21 cellular contexts compared by ENCODE assay signal in the genomic region with DNA sequence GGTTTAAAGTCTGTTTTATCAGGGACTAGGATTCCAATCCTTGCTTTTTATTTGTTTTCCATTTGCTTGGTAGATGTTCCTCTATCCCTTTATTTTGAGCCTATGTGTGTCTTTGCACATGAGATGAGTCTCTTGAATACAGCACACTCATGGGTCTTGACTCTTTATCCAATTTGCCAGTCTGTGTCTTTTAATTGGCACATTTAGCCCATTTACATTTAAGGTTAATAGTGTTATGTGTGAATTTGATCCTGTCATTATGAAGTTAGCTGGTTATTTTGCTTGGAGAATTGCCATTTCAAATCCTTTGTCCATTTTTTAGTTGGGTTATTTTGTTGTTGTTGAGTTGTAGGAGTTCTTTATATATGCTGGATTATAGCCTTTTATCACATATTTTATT. TPM values are rescaled to one million over a fixed set of nuclear protein-coding genes. Genes with fewer than 3 reads are reported as not detected.
"Had no signal": no experiment of that assay in that cellular context is flagged by ENCODE, and none has a peak within 500 bp of the region (broad histone marks: within the 10 kb centered on the region; RNA-seq: fewer than 3 reads in every experiment).

No MANE protein-coding gene starts in this region.

RNA-seq across cellular contexts. Expression of a gene that starts 9.8 kb away (rescaled TPM):
- total RNA-seq: activated naive CD4-positive, alpha-beta T cell treated with anti-CD3 and anti-CD28 coated beads for 36 hours; activated naive CD4-positive, alpha-beta T cell treated with anti-CD3 and anti-CD28 coated beads, Interleukin-2, amount 50 U/mL, for 72 hours; activated naive CD8-positive, alpha-beta T cell treated with anti-CD3 and anti-CD28 coated beads for 36 hours; activated naive CD8-positive, alpha-beta T cell treated with anti-CD3 and anti-CD28 coated beads, Interleukin-2, amount 10 ng/mL, durations not matched to agents 7 days and 5 days; activated T-cell treated with anti-CD3 and anti-CD28 coated beads, Interleukin-2, amount 50 U/mL, for 4 hours; activated T-cell treated with anti-CD3 and anti-CD28 coated beads, Interleukin-2, amount 50 U/mL, for 72 hours; activated T-helper 1 cell treated with anti-CD3 and anti-CD28 coated beads, Interleukin-12 subunit alpha, Interleukin-12 subunit beta, Interleukin-2, Interleukin-4 antibody, amounts not matched to agents 30 ng/mL and 10 ng/mL and 1 ng/mL, durations not matched to agents 14 hours and 24 hours and 36 hours; activated T-helper 17 cell treated with anti-CD3 and anti-CD28 coated beads, Interleukin-2, amount 50 U/mL, for 72 hours; activated T-helper 2 cell treated with anti-CD3 and anti-CD28 coated beads, Interferon-gamma antibody, Interleukin-2, Interleukin-4, amounts not matched to agents 10 μg/mL and 5 μg/mL and 100 μg/mL, durations not matched to agents 14 hours and 24 hours and 36 hours; adrenal gland; aorta; ascending aorta; astrocyte; body of pancreas; breast epithelium; bronchial epithelial cell; cardiac muscle cell; cardiac septum; cerebellum; chondrocyte had no signal
- polyA plus RNA-seq: adipose tissue, adrenal gland, cardiac muscle cell had no signal

RNA-seq across cellular contexts. Expression of a gene that starts 14.1 kb away (rescaled TPM):
- total RNA-seq: activated naive CD4-positive, alpha-beta T cell treated with anti-CD3 and anti-CD28 coated beads for 36 hours; activated naive CD4-positive, alpha-beta T cell treated with anti-CD3 and anti-CD28 coated beads, Interleukin-2, amount 50 U/mL, for 72 hours; activated naive CD8-positive, alpha-beta T cell treated with anti-CD3 and anti-CD28 coated beads for 36 hours; activated naive CD8-positive, alpha-beta T cell treated with anti-CD3 and anti-CD28 coated beads, Interleukin-2, amount 10 ng/mL, durations not matched to agents 7 days and 5 days; activated T-cell treated with anti-CD3 and anti-CD28 coated beads, Interleukin-2, amount 50 U/mL, for 4 hours; activated T-cell treated with anti-CD3 and anti-CD28 coated beads, Interleukin-2, amount 50 U/mL, for 72 hours; activated T-helper 1 cell treated with anti-CD3 and anti-CD28 coated beads, Interleukin-12 subunit alpha, Interleukin-12 subunit beta, Interleukin-2, Interleukin-4 antibody, amounts not matched to agents 30 ng/mL and 10 ng/mL and 1 ng/mL, durations not matched to agents 14 hours and 24 hours and 36 hours; activated T-helper 17 cell treated with anti-CD3 and anti-CD28 coated beads, Interleukin-2, amount 50 U/mL, for 72 hours; activated T-helper 2 cell treated with anti-CD3 and anti-CD28 coated beads, Interferon-gamma antibody, Interleukin-2, Interleukin-4, amounts not matched to agents 10 μg/mL and 5 μg/mL and 100 μg/mL, durations not matched to agents 14 hours and 24 hours and 36 hours; adrenal gland; aorta; ascending aorta; astrocyte; body of pancreas; breast epithelium; bronchial epithelial cell; cardiac muscle cell; cardiac septum; cerebellum; chondrocyte had no signal
- polyA plus RNA-seq: adipose tissue, adrenal gland, cardiac muscle cell had no signal

RNA-seq across cellular contexts. Expression of a gene that starts 24.5 kb away (rescaled TPM):
- total RNA-seq: activated naive CD4-positive, alpha-beta T cell treated with anti-CD3 and anti-CD28 coated beads for 36 hours; activated naive CD4-positive, alpha-beta T cell treated with anti-CD3 and anti-CD28 coated beads, Interleukin-2, amount 50 U/mL, for 72 hours; activated naive CD8-positive, alpha-beta T cell treated with anti-CD3 and anti-CD28 coated beads for 36 hours; activated naive CD8-positive, alpha-beta T cell treated with anti-CD3 and anti-CD28 coated beads, Interleukin-2, amount 10 ng/mL, durations not matched to agents 7 days and 5 days; activated T-cell treated with anti-CD3 and anti-CD28 coated beads, Interleukin-2, amount 50 U/mL, for 4 hours; activated T-cell treated with anti-CD3 and anti-CD28 coated beads, Interleukin-2, amount 50 U/mL, for 72 hours; activated T-helper 1 cell treated with anti-CD3 and anti-CD28 coated beads, Interleukin-12 subunit alpha, Interleukin-12 subunit beta, Interleukin-2, Interleukin-4 antibody, amounts not matched to agents 30 ng/mL and 10 ng/mL and 1 ng/mL, durations not matched to agents 14 hours and 24 hours and 36 hours; activated T-helper 17 cell treated with anti-CD3 and anti-CD28 coated beads, Interleukin-2, amount 50 U/mL, for 72 hours; activated T-helper 2 cell treated with anti-CD3 and anti-CD28 coated beads, Interferon-gamma antibody, Interleukin-2, Interleukin-4, amounts not matched to agents 10 μg/mL and 5 μg/mL and 100 μg/mL, durations not matched to agents 14 hours and 24 hours and 36 hours; adrenal gland; aorta; ascending aorta; astrocyte; body of pancreas; breast epithelium; bronchial epithelial cell; cardiac muscle cell; cardiac septum; cerebellum; chondrocyte had no signal
- polyA plus RNA-seq: adipose tissue, adrenal gland, aorta, cardiac muscle cell had no signal
